ENCODE assay signal across 8 cellular contexts in genomic region chr4:117134386-117134785, GRCh38. TPM values are rescaled to one million over a fixed set of nuclear protein-coding genes. Genes with fewer than 3 reads are reported as not detected.
DNase-seq lines count a peak whose midpoint lies in the region; ATAC-seq and TF ChIP-seq lines count a peak whose summit lies in the region.

No MANE protein-coding gene starts in this region.

- H3K36me3 ChIP-seq in trophoblast cell (ENCODE audit: control insufficient read depth in 1 of 2, insufficient read depth in 2 of 2, low read length in 2 of 2): no peaks in the 10 kb centered on the region

- H3K18ac ChIP-seq in trophoblast cell (ENCODE audit: low read length): no peak overlapping the region

- H3K4me3 ChIP-seq in epithelial cell of proximal tubule (ENCODE audit: low read depth, low read length): no peak overlapping the region
- no peak overlapping the region for H3K4me3 ChIP-seq in trophoblast cell (ENCODE audit: low read depth, low read length)

- no peak overlapping the region for H2BK120ac ChIP-seq in trophoblast cell (ENCODE audit: insufficient read depth, low read length, poor library complexity)

- H3K4ac ChIP-seq in trophoblast cell (ENCODE audit: low read depth, low read length): no peak overlapping the region

- H4K12ac ChIP-seq in trophoblast cell (ENCODE audit: low read depth, low read length): no peak overlapping the region

- H3K27ac ChIP-seq in trophoblast cell (ENCODE audit: low read depth, low read length): no peak overlapping the region

- peak; percentile 56 for ATAC-seq in HG02623 (IDR thresholded peaks at IDR 0.05; ENCODE audit: unreplicated experiment)
- ATAC-seq in GM21576 (IDR thresholded peaks at IDR 0.05; ENCODE audit: unreplicated experiment): no peak
- ATAC-seq in GM19455 (IDR thresholded peaks at IDR 0.05; ENCODE audit: unreplicated experiment): no peak

- H2AK5ac ChIP-seq in trophoblast cell (ENCODE audit: low read length): no peak overlapping the region

- TF ChIP-seq CTCF in epithelial cell of proximal tubule (conservative IDR thresholded peaks at IDR 0.05; ENCODE audit: low read depth, low read length): peak; percentile 80

- H2BK5ac ChIP-seq in trophoblast cell (ENCODE audit: low read depth, low read length, poor library complexity): no peak overlapping the region

- H2BK12ac ChIP-seq in trophoblast cell (ENCODE audit: low read length): no peak overlapping the region

- no peak overlapping the region for H2AFZ ChIP-seq in trophoblast cell (ENCODE audit: insufficient read depth, low read length, poor library complexity)

- H4K91ac ChIP-seq in trophoblast cell (ENCODE audit: low read depth, low read length): no peak overlapping the region

- no peak overlapping the region for H3K23ac ChIP-seq in trophoblast cell (ENCODE audit: low read length)

- H3K9me3 ChIP-seq in trophoblast cell (ENCODE audit: insufficient read depth, low read depth, low read length): no peaks in the 10 kb centered on the region

- H3K79me1 ChIP-seq in trophoblast cell (ENCODE audit: low read length): peaks cover 3% of the 10 kb centered on the region

- no peak overlapping the region for H3K4me2 ChIP-seq in trophoblast cell (ENCODE audit: low read length)

- no peak overlapping the region for H3K14ac ChIP-seq in trophoblast cell (ENCODE audit: low read length)

- peaks cover 6 to 7% of the 10 kb centered on the region in 2 experiments for H3K4me1 ChIP-seq in trophoblast cell (ENCODE audit: control insufficient read depth in 1 of 2, insufficient read depth in 2 of 2, low read length in 2 of 2)

- WGBS in trophoblast cell (ENCODE audit: extremely low coverage, insufficient coverage, insufficient read length): no CpG with 5 or more reads among the region's 4 CpGs

- H3K79me2 ChIP-seq in trophoblast cell (ENCODE audit: control insufficient read depth, insufficient read depth, low read length, poor library complexity): no peaks in the 10 kb centered on the region

- no peak overlapping the region for H3K9ac ChIP-seq in trophoblast cell (ENCODE audit: low read length)

- no peaks in the 10 kb centered on the region for H3K27me3 ChIP-seq in trophoblast cell (ENCODE audit: insufficient read depth, low read length)

- no peak overlapping the region for H4K8ac ChIP-seq in trophoblast cell (ENCODE audit: low read depth, low read length)

- DNase-seq in DMS 273 treated with DMSO at 0.1 percent for 48 hours (lab: John Stamatoyannopoulos, UW) (peak; percentile 66), RPMI7951 (ENCODE audit: low read depth) (peak; percentile 77), epithelial cell of proximal tubule (ENCODE audit: low read depth) (peak; percentile 93), trophoblast cell (peak; percentile 42 to 77), T-helper 9 cell (no peak)

RNA-seq across cellular contexts. Expression of gene TRAM1L1, which starts 49.0 kb away (rescaled TPM):
- total RNA-seq in RPMI7951 (2014; rRNA removed; shearing (Covaris generic)): 2.1 and 3.5 TPM in 2 replicates
- total RNA-seq in epithelial cell of proximal tubule: 2.5 and 2.7 TPM in 2 replicates
- 1.5 TPM in 2 replicates for polyA plus RNA-seq in trophoblast cell (2013)
